In the genomic region with DNA sequence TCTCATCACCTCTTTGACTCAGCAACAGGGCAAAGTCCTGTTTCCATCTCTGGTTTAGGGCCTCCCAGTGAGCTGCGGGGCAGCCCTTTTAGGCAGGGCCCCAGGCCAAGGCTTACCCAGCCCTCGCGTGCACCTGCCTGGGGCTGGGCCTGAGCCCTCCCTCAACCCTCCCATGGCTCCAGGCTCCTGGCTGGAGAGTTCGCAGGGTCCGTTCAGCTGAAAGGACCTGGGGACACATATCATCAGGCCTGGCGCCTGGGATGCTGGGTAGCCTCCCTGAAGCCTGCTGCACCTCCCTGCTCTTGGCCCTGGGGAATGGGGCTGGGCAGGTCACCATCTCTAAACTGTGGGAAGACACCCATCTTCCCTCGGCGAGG, we compare ENCODE assay signal across 1 cellular context.
TF ChIP-seq lines count a peak whose summit lies in the region.

No MANE protein-coding gene starts in this region.

TF ChIP-seq in HepG2, 621 proteins besides CTCF, POLR2A, EP300 and RAD21:
- TF ChIP-seq MAFK (conservative IDR thresholded peaks at IDR 0.05 in 1 of 2, IDR thresholded peaks at IDR 0.05 in 1 of 2; ENCODE audit: low read length in 2 of 2) (no peak), CC2D1A (CRISPR knock-in tag; IDR thresholded peaks at IDR 0.05) (no peak), TARDBP (CRISPR knock-in tag; IDR thresholded peaks at IDR 0.05) (no peak), XBP1 (CRISPR knock-in tag; IDR thresholded peaks at IDR 0.05) (no peak), SETDB1 (CRISPR knock-in tag; IDR thresholded peaks at IDR 0.05; ENCODE audit: borderline replicate concordance) (no peak), NRL (CRISPR knock-in tag; IDR thresholded peaks at IDR 0.05; ENCODE audit: borderline replicate concordance) (no peak), ZFP62 (CRISPR knock-in tag; IDR thresholded peaks at IDR 0.05) (no peak), SRSF4 (IDR thresholded peaks at IDR 0.05; ENCODE audit: low read depth, low read length, poor library complexity, severe bottlenecking) (no peak), ZKSCAN5 (CRISPR knock-in tag; IDR thresholded peaks at IDR 0.05) (no peak), RFX3 (CRISPR knock-in tag; IDR thresholded peaks at IDR 0.05) (no peak), AGO2 (optimal IDR thresholded peaks at IDR 0.05; ENCODE audit: low read depth, low read length) (no peak)
- TF ChIP-seq, protein P1, sequence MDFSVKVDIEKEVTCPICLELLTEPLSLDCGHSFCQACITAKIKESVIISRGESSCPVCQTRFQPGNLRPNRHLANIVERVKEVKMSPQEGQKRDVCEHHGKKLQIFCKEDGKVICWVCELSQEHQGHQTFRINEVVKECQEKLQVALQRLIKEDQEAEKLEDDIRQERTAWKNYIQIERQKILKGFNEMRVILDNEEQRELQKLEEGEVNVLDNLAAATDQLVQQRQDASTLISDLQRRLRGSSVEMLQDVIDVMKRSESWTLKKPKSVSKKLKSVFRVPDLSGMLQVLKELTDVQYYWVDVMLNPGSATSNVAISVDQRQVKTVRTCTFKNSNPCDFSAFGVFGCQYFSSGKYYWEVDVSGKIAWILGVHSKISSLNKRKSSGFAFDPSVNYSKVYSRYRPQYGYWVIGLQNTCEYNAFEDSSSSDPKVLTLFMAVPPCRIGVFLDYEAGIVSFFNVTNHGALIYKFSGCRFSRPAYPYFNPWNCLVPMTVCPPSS (IDR thresholded peaks at IDR 0.05), result no peak
- TF ChIP-seq, protein P2, sequence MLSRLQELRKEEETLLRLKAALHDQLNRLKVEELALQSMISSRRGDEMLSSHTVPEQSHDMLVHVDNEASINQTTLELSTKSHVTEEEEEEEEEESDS (CRISPR knock-in tag; IDR thresholded peaks at IDR 0.05; ENCODE audit: borderline replicate concordance), result no peak
- TF ChIP-seq, protein P3, sequence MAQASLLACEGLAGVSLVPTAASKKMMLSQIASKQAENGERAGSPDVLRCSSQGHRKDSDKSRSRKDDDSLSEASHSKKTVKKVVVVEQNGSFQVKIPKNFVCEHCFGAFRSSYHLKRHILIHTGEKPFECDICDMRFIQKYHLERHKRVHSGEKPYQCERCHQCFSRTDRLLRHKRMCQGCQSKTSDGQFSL (CRISPR knock-in tag; IDR thresholded peaks at IDR 0.05), result no peak
- TF ChIP-seq, protein P4, sequence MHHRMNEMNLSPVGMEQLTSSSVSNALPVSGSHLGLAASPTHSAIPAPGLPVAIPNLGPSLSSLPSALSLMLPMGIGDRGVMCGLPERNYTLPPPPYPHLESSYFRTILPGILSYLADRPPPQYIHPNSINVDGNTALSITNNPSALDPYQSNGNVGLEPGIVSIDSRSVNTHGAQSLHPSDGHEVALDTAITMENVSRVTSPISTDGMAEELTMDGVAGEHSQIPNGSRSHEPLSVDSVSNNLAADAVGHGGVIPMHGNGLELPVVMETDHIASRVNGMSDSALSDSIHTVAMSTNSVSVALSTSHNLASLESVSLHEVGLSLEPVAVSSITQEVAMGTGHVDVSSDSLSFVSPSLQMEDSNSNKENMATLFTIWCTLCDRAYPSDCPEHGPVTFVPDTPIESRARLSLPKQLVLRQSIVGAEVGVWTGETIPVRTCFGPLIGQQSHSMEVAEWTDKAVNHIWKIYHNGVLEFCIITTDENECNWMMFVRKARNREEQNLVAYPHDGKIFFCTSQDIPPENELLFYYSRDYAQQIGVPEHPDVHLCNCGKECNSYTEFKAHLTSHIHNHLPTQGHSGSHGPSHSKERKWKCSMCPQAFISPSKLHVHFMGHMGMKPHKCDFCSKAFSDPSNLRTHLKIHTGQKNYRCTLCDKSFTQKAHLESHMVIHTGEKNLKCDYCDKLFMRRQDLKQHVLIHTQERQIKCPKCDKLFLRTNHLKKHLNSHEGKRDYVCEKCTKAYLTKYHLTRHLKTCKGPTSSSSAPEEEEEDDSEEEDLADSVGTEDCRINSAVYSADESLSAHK (CRISPR knock-in tag; IDR thresholded peaks at IDR 0.05; ENCODE audit: borderline replicate concordance), result no peak
